15 cellular contexts compared by ENCODE assay signal in the genomic region with DNA sequence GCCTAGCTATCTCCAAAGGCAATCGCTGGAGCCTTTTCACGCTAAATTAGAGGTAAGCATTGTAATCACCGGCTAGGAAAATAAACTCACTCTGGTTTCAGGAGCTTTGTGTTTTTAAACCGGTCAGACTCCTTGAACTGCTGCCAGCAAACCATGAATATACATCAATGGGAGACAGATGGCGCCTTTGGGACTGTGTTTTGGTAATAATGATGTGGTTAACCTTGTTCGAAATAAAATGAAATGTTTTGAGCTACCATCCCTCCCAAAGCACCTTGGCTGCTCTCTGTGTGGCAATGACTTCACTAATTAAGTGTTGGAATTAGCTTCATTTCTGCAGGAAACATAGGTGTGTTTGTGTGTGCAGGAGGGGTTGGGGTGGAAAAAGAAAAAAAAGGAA.
DNase-seq lines count a peak whose midpoint lies in the region; ATAC-seq, FAIRE-seq and TF ChIP-seq lines count a peak whose summit lies in the region.
"Had no signal": no experiment of that assay in that cellular context is flagged by ENCODE, and none has a peak within 500 bp of the region (broad histone marks: within the 10 kb centered on the region; RNA-seq: fewer than 3 reads in every experiment).

No MANE protein-coding gene starts in this region.

- H3K9ac ChIP-seq in GM12878 (ENCODE audit: control insufficient read depth, insufficient read depth, low read length): no peak overlapping the region

- H3K27me3 Mint-ChIP-seq in activated T-cell treated with anti-CD3 and anti-CD28 coated beads, Interleukin-2, amount 50 U/mL, for 72 hours (ENCODE audit: low read depth): no peaks in the 10 kb centered on the region
- H3K27me3 Mint-ChIP-seq: IgD-negative memory B cell had no signal

- in situ Hi-C loops in GM12878 (cut with MboI): no loop called here

- TF ChIP-seq RAD21 in GM12878 (IDR thresholded peaks at IDR 0.05; ENCODE audit: insufficient read depth, low read depth, low read length): no peak

- H3K9me3 ChIP-seq in GM12878 (replicated peaks; ENCODE audit: control insufficient read depth, insufficient read depth, low read length): no peaks in the 10 kb centered on the region; the same call in 2 of the 3 replicates
- no peaks in the 10 kb centered on the region for H3K9me3 ChIP-seq in osteoblast (ENCODE audit: low read depth, low read length)
- H3K9me3 ChIP-seq: right atrium auricular region had no signal

- H4K20me1 ChIP-seq in GM12878 (ENCODE audit: control insufficient read depth, insufficient read depth) (no peaks in the 10 kb centered on the region), osteoblast (ENCODE audit: insufficient read depth, low read length) (no peaks in the 10 kb centered on the region)

- ATAC-seq in GM12878 (no peak), HG02678 (IDR thresholded peaks at IDR 0.05; ENCODE audit: unreplicated experiment) (no peak), GM21526 (IDR thresholded peaks at IDR 0.05; ENCODE audit: low FRiP score, unreplicated experiment) (no peak)
- no peak for ATAC-seq in activated T-cell treated with anti-CD3 and anti-CD28 coated beads, Interleukin-2, amount 50 U/mL, for 72 hours (replicated peaks in 1 of 2)
- ATAC-seq: CD8-positive, alpha-beta T cell had no signal

- intact Hi-C loops in GM12878 (cut with micrococcal nuclease; ENCODE audit: unreplicated experiment): no loop called here

- no peak for TF ChIP-seq POLR2A in GM12878 (IDR thresholded peaks at IDR 0.05; ENCODE audit: low read depth, low read length)

- TF ChIP-seq CTCF in HFF-Myc (IDR thresholded peaks at IDR 0.05; ENCODE audit: low read depth, low read length, missing control alignments) (no peak), GM12878 (IDR thresholded peaks at IDR 0.05 in 2 of 3, conservative IDR thresholded peaks at IDR 0.05 in 1 of 3; ENCODE audit: control insufficient read depth in 2 of 3, extremely low read depth in 1 of 3, insufficient read depth in 1 of 3, low read depth in 3 of 3, low read length in 3 of 3) (0 out of 6 replicates have a peak, but pooled peaks of 2 of the 3 experiments have one; percentile 5 to 7), osteoblast (IDR thresholded peaks at IDR 0.05; ENCODE audit: extremely low read depth, low read depth, low read length) (no peak)

- no peak for TF ChIP-seq EP300 in GM12878 (IDR thresholded peaks at IDR 0.05; ENCODE audit: borderline replicate concordance in 1 of 2, control insufficient read depth in 1 of 2, low read depth in 2 of 2, low read length in 2 of 2)

- POLR2A ChIA-PET in GM12878 (lab: Charles Lee): no interaction called here

- H3K4me2 ChIP-seq in GM12878 (ENCODE audit: control insufficient read depth, insufficient read depth) (no peak overlapping the region), osteoblast (ENCODE audit: insufficient read depth, low read length) (peak overlapping the region; percentile 16)

- H3K27ac ChIP-seq in GM12878 (ENCODE audit: control insufficient read depth, insufficient read depth): no peak overlapping the region
- H3K27ac ChIP-seq in osteoblast (ENCODE audit: low read depth, low read length): no peak overlapping the region
- H3K27ac ChIP-seq: right atrium auricular region had no signal

- no peak for FAIRE-seq in GM12878 (lab: Jason Lieb, UNC)
- FAIRE-seq: colon had no signal

- no peaks in the 10 kb centered on the region for H3K4me1 ChIP-seq in GM12878 (ENCODE audit: control insufficient read depth, insufficient read depth, low read length)
- H3K4me1 ChIP-seq in osteoblast (ENCODE audit: insufficient read depth, low read length): peaks cover 6% of the 10 kb centered on the region
- H3K4me1 ChIP-seq: right atrium auricular region had no signal

- H3K36me3 ChIP-seq in GM12878 (ENCODE audit: control insufficient read depth in 2 of 2, insufficient read depth in 2 of 2, low read length in 1 of 2) (no peaks in the 10 kb centered on the region), osteoblast (ENCODE audit: insufficient read depth, low read length) (no peaks in the 10 kb centered on the region)
- H3K36me3 ChIP-seq: right atrium auricular region had no signal

- RAD21 ChIA-PET in GM12878 (lab: Charles Lee; ENCODE audit: unreplicated experiment): interaction anchor here (1.1 to 1.4 kb wide), 3 partner anchors 13 to 805 kb away, joined by 3 to 5 read pairs (median 3); no protein-coding TSS in a partner anchor

- peak; percentile 32 for DNase-seq in HFF-Myc (ENCODE audit: extremely low read depth, low read depth)
- peak; percentile 91 for DNase-seq in NCI-H2171 treated with DMSO at 0.1 percent for 48 hours (lab: John Stamatoyannopoulos, UW)
- DNase-seq in GM12878 (ENCODE audit: low read depth, low spot score): no peak
- no peak for DNase-seq in osteoblast (ENCODE audit: insufficient read length, low spot score, missing footprints)
- no peak for DNase-seq in activated T-cell treated with anti-CD3 and anti-CD28 coated beads, Interleukin-2, amount 50 U/mL, for 72 hours
- DNase-seq in activated naive CD4-positive, alpha-beta T cell (lab: John Stamatoyannopoulos, UW): no peak
- DNase-seq: activated CD8-positive, alpha-beta memory T cell treated with anti-CD3 and anti-CD28 coated beads, Interleukin-2, amount 50 U/mL, for 4 hours; CD8-positive, alpha-beta T cell; stimulated activated CD8-positive, alpha-beta memory T cell treated with anti-CD3 and anti-CD28 coated beads, Interleukin-4, amount 100 ng/mL, for 48 hours; T-helper 1 cell had no signal

- 88% methylated on average over 6 of the region's 6 CpGs for WGBS in GM12878 (ENCODE audit: insufficient coverage, insufficient replicate concordance, low lambda C conversion rate, missing lambda C conversion rate)

- CTCF ChIA-PET in GM12878 (lab: Yijun Ruan, JAX): interaction anchor here (0.9 to 1.2 kb wide), 4 partner anchors 13 to 242 kb away, joined by 3 to 4 read pairs (median 4); no protein-coding TSS in a partner anchor

- H3K79me2 ChIP-seq in GM12878 (ENCODE audit: control insufficient read depth, insufficient read depth, low read length) (no peaks in the 10 kb centered on the region), osteoblast (ENCODE audit: insufficient read depth, low read length) (no peaks in the 10 kb centered on the region)

- no peaks in the 10 kb centered on the region for H3K36me3 Mint-ChIP-seq in activated T-cell treated with anti-CD3 and anti-CD28 coated beads, Interleukin-2, amount 50 U/mL, for 72 hours (ENCODE audit: insufficient read depth in 2 of 2)
- H3K36me3 Mint-ChIP-seq: CD8-positive, alpha-beta T cell had no signal

- BruUV-seq in GM12878 (replicated peaks; lab: Mats Ljungman, UMichigan): no TSS peak

- no peak overlapping the region for H3K4me3 Mint-ChIP-seq in activated T-cell treated with anti-CD3 and anti-CD28 coated beads, Interleukin-2, amount 50 U/mL, for 72 hours
- H3K4me3 Mint-ChIP-seq: CD8-positive, alpha-beta T cell; IgD-negative memory B cell had no signal

- H3K4me1 Mint-ChIP-seq in activated T-cell treated with anti-CD3 and anti-CD28 coated beads, Interleukin-2, amount 50 U/mL, for 72 hours (ENCODE audit: low read depth): peaks cover 10% of the 10 kb centered on the region

- H3K4me3 ChIP-seq in HFF-Myc (replicated peaks; ENCODE audit: low read depth, low read length) (no peak overlapping the region), GM12878 (no peak overlapping the region), osteoblast (ENCODE audit: insufficient read depth, low read length) (no peak overlapping the region)
- H3K4me3 ChIP-seq: right atrium auricular region had no signal

- no peaks in the 10 kb centered on the region for H3K27me3 ChIP-seq in GM12878 (replicated peaks in 1 of 2; ENCODE audit: control insufficient read depth in 2 of 2, insufficient read depth in 2 of 2, low read length in 1 of 2)
- no peaks in the 10 kb centered on the region for H3K27me3 ChIP-seq in osteoblast (ENCODE audit: insufficient read depth, low read length)
- H3K27me3 ChIP-seq: right atrium auricular region had no signal

- no peak overlapping the region for H3K27ac Mint-ChIP-seq in activated T-cell treated with anti-CD3 and anti-CD28 coated beads, Interleukin-2, amount 50 U/mL, for 72 hours
- H3K27ac Mint-ChIP-seq: CD8-positive, alpha-beta T cell had no signal

- H2AFZ ChIP-seq in GM12878 (ENCODE audit: control insufficient read depth, low read depth, low read length) (no peak overlapping the region), osteoblast (ENCODE audit: low read length) (no peak overlapping the region)

- H3K9me3 Mint-ChIP-seq in activated T-cell treated with anti-CD3 and anti-CD28 coated beads, Interleukin-2, amount 50 U/mL, for 72 hours: no peaks in the 10 kb centered on the region
- H3K9me3 Mint-ChIP-seq: CD8-positive, alpha-beta T cell; IgD-negative memory B cell had no signal

- SMC1A ChIA-PET in GM12878 (lab: Charles Lee; ENCODE audit: uncharacterized antibody, unreplicated experiment): interaction anchor here (0.7 to 1.6 kb wide), 8 partner anchors 21 to 599 kb away, joined by 3 to 7 read pairs (median 3); no protein-coding TSS in a partner anchor

TF ChIP-seq in GM12878, 131 proteins besides CTCF, POLR2A, EP300 and RAD21 (continues in another document):
- TF ChIP-seq, protein P1, sequence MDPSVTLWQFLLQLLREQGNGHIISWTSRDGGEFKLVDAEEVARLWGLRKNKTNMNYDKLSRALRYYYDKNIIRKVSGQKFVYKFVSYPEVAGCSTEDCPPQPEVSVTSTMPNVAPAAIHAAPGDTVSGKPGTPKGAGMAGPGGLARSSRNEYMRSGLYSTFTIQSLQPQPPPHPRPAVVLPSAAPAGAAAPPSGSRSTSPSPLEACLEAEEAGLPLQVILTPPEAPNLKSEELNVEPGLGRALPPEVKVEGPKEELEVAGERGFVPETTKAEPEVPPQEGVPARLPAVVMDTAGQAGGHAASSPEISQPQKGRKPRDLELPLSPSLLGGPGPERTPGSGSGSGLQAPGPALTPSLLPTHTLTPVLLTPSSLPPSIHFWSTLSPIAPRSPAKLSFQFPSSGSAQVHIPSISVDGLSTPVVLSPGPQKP (IDR thresholded peaks at IDR 0.05; ENCODE audit: low read depth, low read length): no peak
- TF ChIP-seq BRCA1 (IDR thresholded peaks at IDR 0.05; ENCODE audit: low read depth, low read length): no peak
- TF ChIP-seq, protein P2, sequence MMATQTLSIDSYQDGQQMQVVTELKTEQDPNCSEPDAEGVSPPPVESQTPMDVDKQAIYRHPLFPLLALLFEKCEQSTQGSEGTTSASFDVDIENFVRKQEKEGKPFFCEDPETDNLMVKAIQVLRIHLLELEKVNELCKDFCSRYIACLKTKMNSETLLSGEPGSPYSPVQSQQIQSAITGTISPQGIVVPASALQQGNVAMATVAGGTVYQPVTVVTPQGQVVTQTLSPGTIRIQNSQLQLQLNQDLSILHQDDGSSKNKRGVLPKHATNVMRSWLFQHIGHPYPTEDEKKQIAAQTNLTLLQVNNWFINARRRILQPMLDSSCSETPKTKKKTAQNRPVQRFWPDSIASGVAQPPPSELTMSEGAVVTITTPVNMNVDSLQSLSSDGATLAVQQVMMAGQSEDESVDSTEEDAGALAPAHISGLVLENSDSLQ (IDR thresholded peaks at IDR 0.05): no peak

Comparison
In these comparisons a context has a peak if more than half of its experiments do, and no peak if none do; other contexts are left out.
1. DNase-seq: peak in HFF-Myc (single experiment) and NCI-H2171 treated with DMSO at 0.1 percent for 48 hours (single experiment); none in GM12878 (single experiment), osteoblast (single experiment), activated T-cell treated with anti-CD3 and anti-CD28 coated beads, Interleukin-2, amount 50 U/mL, for 72 hours (0 of 2) and activated naive CD4-positive, alpha-beta T cell (0 of 4).
2. CTCF ChIP-seq: peak in GM12878 (2 of 3); none in HFF-Myc (single experiment) and osteoblast (single experiment).